In the genomic region with DNA sequence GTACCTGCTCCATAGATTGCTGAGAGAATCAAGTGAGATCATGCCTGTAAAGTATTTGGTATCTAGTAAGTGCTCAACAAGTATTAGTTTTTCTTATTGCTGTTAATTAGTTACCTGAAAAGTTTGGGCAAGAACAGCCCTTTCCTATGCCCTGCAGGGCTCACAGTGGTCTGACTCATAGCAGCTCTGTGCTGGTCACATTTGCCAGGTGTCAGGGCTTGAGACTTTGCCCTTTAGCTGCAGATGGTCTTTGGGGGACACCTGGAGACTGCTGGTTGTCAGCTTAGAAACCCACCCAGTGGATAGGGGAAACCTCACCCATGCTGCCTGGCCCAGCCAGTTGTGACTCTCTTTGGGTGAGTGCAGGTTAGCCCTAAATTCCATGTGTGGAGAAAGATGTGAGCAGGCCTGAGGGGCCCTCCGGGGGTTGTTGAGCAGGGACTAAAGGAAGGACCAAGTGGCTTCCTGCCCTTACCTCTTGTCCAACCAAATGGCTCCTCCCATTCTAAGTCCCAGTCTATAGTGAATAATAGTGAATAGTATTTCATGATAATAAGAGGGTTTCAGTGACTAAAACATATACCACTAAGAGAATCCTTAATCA, we compare ENCODE assay signal across 1 cellular context.
TF ChIP-seq lines count a peak whose summit lies in the region.

No MANE protein-coding gene starts in this region.

TF ChIP-seq in SK-N-SH, 30 proteins besides CTCF, POLR2A, EP300 and RAD21 (continued from another document):
- TF ChIP-seq TEAD4 (IDR thresholded peaks at IDR 0.05; ENCODE audit: borderline replicate concordance, insufficient read depth) (no peak), MEF2A (IDR thresholded peaks at IDR 0.05; ENCODE audit: borderline replicate concordance, low read depth) (no peak), FOSL2 (IDR thresholded peaks at IDR 0.05; ENCODE audit: borderline replicate concordance, low read depth) (no peak), TAF1 (IDR thresholded peaks at IDR 0.05; ENCODE audit: borderline replicate concordance, low read depth, low read length) (no peak), EZH2phosphoT487 (IDR thresholded peaks at IDR 0.05; ENCODE audit: borderline replicate concordance, low read depth) (no peak)
